ENCODE assay signal across 1 cellular context in genomic region chr10:34319197-34319846, GRCh38.
TF ChIP-seq lines count a peak whose summit lies in the region.

No MANE protein-coding gene starts in this region.

TF ChIP-seq in HEK293, 187 proteins besides CTCF, POLR2A, EP300 and RAD21 (continued from another document and continues in another):
- TF ChIP-seq PRDM2 (tag by site-specific recombination; IDR thresholded peaks at IDR 0.05; ENCODE audit: borderline replicate concordance): no peak
- no peak for TF ChIP-seq MYNN (tag by site-specific recombination; IDR thresholded peaks at IDR 0.05; ENCODE audit: borderline replicate concordance)
- no peak for TF ChIP-seq ZNF660 (tag by site-specific recombination; IDR thresholded peaks at IDR 0.05)
- TF ChIP-seq, protein P1, sequence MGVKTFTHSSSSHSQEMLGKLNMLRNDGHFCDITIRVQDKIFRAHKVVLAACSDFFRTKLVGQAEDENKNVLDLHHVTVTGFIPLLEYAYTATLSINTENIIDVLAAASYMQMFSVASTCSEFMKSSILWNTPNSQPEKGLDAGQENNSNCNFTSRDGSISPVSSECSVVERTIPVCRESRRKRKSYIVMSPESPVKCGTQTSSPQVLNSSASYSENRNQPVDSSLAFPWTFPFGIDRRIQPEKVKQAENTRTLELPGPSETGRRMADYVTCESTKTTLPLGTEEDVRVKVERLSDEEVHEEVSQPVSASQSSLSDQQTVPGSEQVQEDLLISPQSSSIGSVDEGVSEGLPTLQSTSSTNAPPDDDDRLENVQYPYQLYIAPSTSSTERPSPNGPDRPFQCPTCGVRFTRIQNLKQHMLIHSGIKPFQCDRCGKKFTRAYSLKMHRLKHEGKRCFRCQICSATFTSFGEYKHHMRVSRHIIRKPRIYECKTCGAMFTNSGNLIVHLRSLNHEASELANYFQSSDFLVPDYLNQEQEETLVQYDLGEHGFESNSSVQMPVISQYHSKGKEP (tag by site-specific recombination; IDR thresholded peaks at IDR 0.05): peak; percentile 64; the same call in 1 of the 2 replicates
- no peak for TF ChIP-seq SETDB1 (IDR thresholded peaks at IDR 0.05; ENCODE audit: insufficient read length, low read length)
- TF ChIP-seq ZNF350 (tag by site-specific recombination; IDR thresholded peaks at IDR 0.05): no peak
- no peak for TF ChIP-seq ZNF433 (tag by site-specific recombination; IDR thresholded peaks at IDR 0.05; ENCODE audit: low read depth)
- TF ChIP-seq ZBTB17 (tag by site-specific recombination; IDR thresholded peaks at IDR 0.05): peak; percentile 18; the same call in 1 of the 2 replicates
- TF ChIP-seq MZF1 (tag by site-specific recombination; IDR thresholded peaks at IDR 0.05; ENCODE audit: borderline replicate concordance): peak; percentile 68; the same call in 1 of the 2 replicates
- TF ChIP-seq, protein P2, sequence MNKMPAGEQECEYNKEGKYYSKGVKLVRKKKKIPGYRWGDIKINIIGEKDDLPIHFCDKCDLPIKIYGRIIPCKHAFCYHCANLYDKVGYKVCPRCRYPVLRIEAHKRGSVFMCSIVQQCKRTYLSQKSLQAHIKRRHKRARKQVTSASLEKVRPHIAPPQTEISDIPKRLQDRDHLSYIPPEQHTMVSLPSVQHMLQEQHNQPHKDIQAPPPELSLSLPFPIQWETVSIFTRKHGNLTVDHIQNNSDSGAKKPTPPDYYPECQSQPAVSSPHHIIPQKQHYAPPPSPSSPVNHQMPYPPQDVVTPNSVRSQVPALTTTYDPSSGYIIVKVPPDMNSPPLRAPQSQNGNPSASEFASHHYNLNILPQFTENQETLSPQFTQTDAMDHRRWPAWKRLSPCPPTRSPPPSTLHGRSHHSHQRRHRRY (tag by site-specific recombination; IDR thresholded peaks at IDR 0.05): no peak
- no peak for TF ChIP-seq ZNF639 (tag by site-specific recombination; IDR thresholded peaks at IDR 0.05)
- no peak for TF ChIP-seq ZNF518A (tag by site-specific recombination; conservative IDR thresholded peaks at IDR 0.05; ENCODE audit: low read depth)
- no peak for TF ChIP-seq ZNF426 (tag by site-specific recombination; IDR thresholded peaks at IDR 0.05)
- TF ChIP-seq TRIM28 (IDR thresholded peaks at IDR 0.05; ENCODE audit: borderline replicate concordance, low read length): no peak
- TF ChIP-seq REPIN1 (tag by site-specific recombination; IDR thresholded peaks at IDR 0.05; ENCODE audit: low read depth): no peak
- TF ChIP-seq ZBTB49 (tag by site-specific recombination; IDR thresholded peaks at IDR 0.05; ENCODE audit: low read depth): no peak
- no peak for TF ChIP-seq ZNF585B (tag by site-specific recombination; IDR thresholded peaks at IDR 0.05)
- TF ChIP-seq ZFP41 (tag by site-specific recombination; IDR thresholded peaks at IDR 0.05; ENCODE audit: borderline replicate concordance): no peak
- TF ChIP-seq, protein P3, sequence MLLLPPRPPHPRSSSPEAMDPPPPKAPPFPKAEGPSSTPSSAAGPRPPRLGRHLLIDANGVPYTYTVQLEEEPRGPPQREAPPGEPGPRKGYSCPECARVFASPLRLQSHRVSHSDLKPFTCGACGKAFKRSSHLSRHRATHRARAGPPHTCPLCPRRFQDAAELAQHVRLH (tag by site-specific recombination; IDR thresholded peaks at IDR 0.05): no peak
- TF ChIP-seq SCRT2 (tag by site-specific recombination; IDR thresholded peaks at IDR 0.05): no peak
- no peak for TF ChIP-seq SP3 (tag by site-specific recombination; IDR thresholded peaks at IDR 0.05)
- no peak for TF ChIP-seq REST (tag by site-specific recombination; IDR thresholded peaks at IDR 0.05)
- no peak for TF ChIP-seq ZNF239 (tag by site-specific recombination; IDR thresholded peaks at IDR 0.05)
- no peak for TF ChIP-seq BCL11A (tag by site-specific recombination; IDR thresholded peaks at IDR 0.05; ENCODE audit: low read depth)
- TF ChIP-seq PATZ1 (tag by site-specific recombination; IDR thresholded peaks at IDR 0.05): peak; percentile 48
- no peak for TF ChIP-seq KLF1 (tag by site-specific recombination; IDR thresholded peaks at IDR 0.05)
- no peak for TF ChIP-seq ZNF600 (tag by site-specific recombination; IDR thresholded peaks at IDR 0.05)
- no peak for TF ChIP-seq ZNF354C (tag by site-specific recombination; IDR thresholded peaks at IDR 0.05; ENCODE audit: borderline replicate concordance, low read depth)
- no peak for TF ChIP-seq ZNF621 (tag by site-specific recombination; IDR thresholded peaks at IDR 0.05)
- 0 out of 2 replicates have a peak, but pooled peaks have one; percentile 47 for TF ChIP-seq ZNF501 (tag by site-specific recombination; IDR thresholded peaks at IDR 0.05)
- no peak for TF ChIP-seq ZNF529 (tag by site-specific recombination; IDR thresholded peaks at IDR 0.05; ENCODE audit: insufficient replicate concordance)
- TF ChIP-seq ZNF155 (tag by site-specific recombination; IDR thresholded peaks at IDR 0.05): no peak
